In genomic region chr2:193523662-193524061, GRCh38 we compare ENCODE assay signal across 16 cellular contexts.
DNase-seq lines count a peak whose midpoint lies in the region; ATAC-seq, FAIRE-seq and TF ChIP-seq lines count a peak whose summit lies in the region.
"Had no signal": no experiment of that assay in that cellular context is flagged by ENCODE, and none has a peak within 500 bp of the region (broad histone marks: within the 10 kb centered on the region; RNA-seq: fewer than 3 reads in every experiment).

No MANE protein-coding gene starts in this region.

- no peak for TF ChIP-seq POLR2A in GM12891 (IDR thresholded peaks at IDR 0.05; ENCODE audit: low read depth, low read length)

- no peak for TF ChIP-seq CTCF in astrocyte of the spinal cord (IDR thresholded peaks at IDR 0.05; ENCODE audit: low read depth, low read length)
- no peak for TF ChIP-seq CTCF in foreskin fibroblast (IDR thresholded peaks at IDR 0.05; ENCODE audit: low read depth, low read length)

- in situ Hi-C loops in astrocyte of the spinal cord (cut with HindIII; ENCODE audit: low sequenced_read_pairs), result no loop called here

- H3K4me3 ChIP-seq in astrocyte of the spinal cord (ENCODE audit: low read depth, low read length), result no peak overlapping the region
- no peak overlapping the region for H3K4me3 ChIP-seq in foreskin fibroblast (ENCODE audit: low read depth in 1 of 2, low read length in 2 of 2)
- H3K4me3 ChIP-seq: A549 had no signal

- no peak for ATAC-seq in HG03439 (IDR thresholded peaks at IDR 0.05; ENCODE audit: unreplicated experiment)
- ATAC-seq: A549; CD8-positive, alpha-beta T cell; HCT116 had no signal

- FAIRE-seq in GM12891 (lab: Jason Lieb, UNC), result no peak
- FAIRE-seq: A549, D721Med had no signal

- DNase-seq in M059J (ENCODE audit: low read depth) (peak; percentile 22), astrocyte of the spinal cord (ENCODE audit: low read depth, low spot score) (peak; percentile 29), foreskin fibroblast (peak; percentile 7 to 36), NCI-H146 (lab: John Stamatoyannopoulos, UW) (no peak), T-helper 9 cell (no peak), GM12891 (ENCODE audit: insufficient read length, low spot score) (no peak)
- DNase-seq: CD8-positive, alpha-beta T cell; COR-L47; DMS153; DMS79 treated with DMSO at 0.1 percent for 48 hours; EL; GDM1 had no signal

TF ChIP-seq in GM12891, 5 proteins besides CTCF, POLR2A, EP300 and RAD21:
- TF ChIP-seq POU2F2 (IDR thresholded peaks at IDR 0.05; ENCODE audit: low read depth, low read length) (no peak), PAX5 (IDR thresholded peaks at IDR 0.05; ENCODE audit: insufficient read depth, low read length, severe bottlenecking) (no peak), SPI1 (IDR thresholded peaks at IDR 0.05; ENCODE audit: low read depth, low read length) (no peak), POLR2AphosphoS5 (IDR thresholded peaks at IDR 0.05; ENCODE audit: low read depth, low read length) (no peak), TAF1 (IDR thresholded peaks at IDR 0.05; ENCODE audit: low read depth, low read length) (no peak)

Comparison
In these comparisons a context has a peak if more than half of its experiments do, and no peak if none do; other contexts are left out.
1. DNase-seq: peak in M059J (single experiment), astrocyte of the spinal cord (single experiment) and foreskin fibroblast (2 of 2); none in NCI-H146 (single experiment), T-helper 9 cell (single experiment) and GM12891 (single experiment).